1 cellular context compared by ENCODE assay signal in genomic region chr20:2654384-2654822, GRCh38.
TF ChIP-seq lines count a peak whose summit lies in the region.

No MANE protein-coding gene starts in this region.

TF ChIP-seq in GM23338, 12 proteins besides CTCF, POLR2A, EP300 and RAD21:
- TF ChIP-seq NANOG (IDR thresholded peaks at IDR 0.05; ENCODE audit: borderline replicate concordance) (no peak), CREB1 (CRISPR knock-in tag; IDR thresholded peaks at IDR 0.05; ENCODE audit: low read depth) (no peak), ZNF462 (CRISPR knock-in tag; IDR thresholded peaks at IDR 0.05) (no peak), EZH2phosphoT487 (IDR thresholded peaks at IDR 0.05; ENCODE audit: unreplicated experiment) (no peak), ZNF114 (CRISPR knock-in tag; IDR thresholded peaks at IDR 0.05) (no peak), POLR2AphosphoS5 (IDR thresholded peaks at IDR 0.05; ENCODE audit: low read depth) (no peak), ETS1 (IDR thresholded peaks at IDR 0.05) (no peak), STAT1 (IDR thresholded peaks at IDR 0.05; ENCODE audit: unreplicated experiment) (no peak), REST (IDR thresholded peaks at IDR 0.05; ENCODE audit: unreplicated experiment) (no peak), ZNF331 (CRISPR knock-in tag; IDR thresholded peaks at IDR 0.05; ENCODE audit: low read depth) (no peak), EZH2 (IDR thresholded peaks at IDR 0.05; ENCODE audit: low read depth, unreplicated experiment) (no peak), JUNB (IDR thresholded peaks at IDR 0.05; ENCODE audit: unreplicated experiment) (no peak)
TF ChIP-seq in GM23338: peak in this region for 0.
